In the genomic region with DNA sequence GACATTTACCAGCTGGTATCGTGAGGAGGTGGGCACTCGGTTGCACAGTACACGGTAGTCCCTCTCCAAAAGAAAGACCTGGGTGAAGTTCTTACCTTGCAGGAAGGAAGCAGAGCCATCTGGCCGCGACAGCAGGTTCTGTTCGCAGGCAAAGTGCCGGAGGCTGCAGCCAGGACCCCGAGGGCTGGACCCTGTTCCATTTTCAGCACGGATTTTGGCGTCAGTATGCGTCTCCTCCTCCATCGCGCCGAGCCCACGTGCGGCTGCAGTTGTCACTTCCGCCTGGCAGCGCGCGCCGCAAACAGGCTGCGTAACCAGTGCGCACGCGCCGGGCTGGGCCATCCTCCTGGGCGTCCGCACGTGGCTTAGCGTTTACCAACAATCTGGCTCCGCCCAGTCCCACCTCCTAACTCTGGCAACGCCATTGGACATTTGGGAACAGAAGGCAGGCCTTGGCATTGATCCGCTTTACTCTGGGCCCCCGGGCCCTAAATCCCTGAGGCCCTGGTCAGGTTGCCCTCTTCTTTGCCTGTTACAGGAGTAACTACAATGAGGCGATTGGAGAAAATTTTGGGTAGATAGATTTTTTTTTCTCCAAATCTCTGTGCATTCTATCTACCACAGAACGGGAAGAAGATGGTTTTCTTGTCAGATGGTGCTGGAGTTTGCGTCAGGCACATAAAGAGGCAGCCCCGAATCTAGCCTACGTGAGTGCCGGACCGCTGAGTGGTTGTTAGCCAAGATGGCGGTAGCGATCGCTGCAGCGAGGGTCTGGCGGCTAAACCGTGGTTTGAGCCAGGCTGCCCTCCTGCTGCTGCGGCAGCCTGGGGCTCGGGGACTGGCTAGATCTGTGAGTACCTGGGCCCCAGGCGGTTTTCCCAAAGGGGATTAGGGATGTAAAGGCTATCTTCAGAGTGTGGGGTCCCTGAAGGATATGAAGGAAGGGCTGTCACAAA, we compare ENCODE assay signal across 8 cellular contexts. TPM values are rescaled to one million over a fixed set of nuclear protein-coding genes. Genes with fewer than 3 reads are reported as not detected.
A peak's percentile ranks its signal among the peaks of the same experiment; 100 is the strongest.
DNase-seq lines count a peak whose midpoint lies in the region; ATAC-seq and TF ChIP-seq lines count a peak whose summit lies in the region.

BCKDHA (plus strand) TSS at position 733 of the 956 bp plus-strand sequence; CDS start at position 743, 10 bp downstream.
EXOSC5 (minus strand) TSS at position 274 of the 956 bp plus-strand sequence; CDS start at position 243, 31 bp downstream.

- no peaks in the 10 kb centered on the region for H3K79me2 ChIP-seq in H9 (ENCODE audit: insufficient read depth, low read length)

- peak within 1 kb of the TSS; percentile 97 for H3K9ac ChIP-seq in H9 (ENCODE audit: extremely low read depth, insufficient read length, low read length)

- no peak within 1 kb of the TSS for H4K8ac ChIP-seq in H9 (replicated peaks; ENCODE audit: insufficient read length, low read depth, low read length)

- 0 out of 2 replicates have a peak within 1 kb of the TSS, but pooled peaks have one; percentile 48 for H3K14ac ChIP-seq in H9 (ENCODE audit: insufficient read depth, low read length)

- H3K27ac Mint-ChIP-seq in H9, result peak within 1 kb of the TSS; percentile 100
- H3K27ac Mint-ChIP-seq in natural killer cell treated with Interleukin-12 subunit alpha and Interleukin-12 subunit beta and Interleukin-15 and Interleukin-18, amount 100 ng/mL, for 72 hours, result peak within 1 kb of the TSS; percentile 100

- H3K4me3 ChIP-seq in MG63, result peak within 1 kb of the TSS; percentile 98
- H3K4me3 ChIP-seq in fibroblast of pulmonary artery (replicated peaks; ENCODE audit: low read depth, low read length), result peak within 1 kb of the TSS; percentile 77

- WGBS in H9 (ENCODE audit: extremely low coverage, insufficient read length, low lambda C conversion rate), result no CpG with 5 or more reads among the region's 50 CpGs

- peak within 1 kb of the TSS; percentile 98 to 99 for H3K4me3 Mint-ChIP-seq in H9
- peak within 1 kb of the TSS; percentile 91 for H3K4me3 Mint-ChIP-seq in natural killer cell treated with Interleukin-12 subunit alpha and Interleukin-12 subunit beta and Interleukin-15 and Interleukin-18, amount 100 ng/mL, for 72 hours

- H3K9me3 Mint-ChIP-seq in H9, result no peaks in the 10 kb centered on the region; a peak in 1 of 5 replicates
- H3K9me3 Mint-ChIP-seq in natural killer cell treated with Interleukin-12 subunit alpha and Interleukin-12 subunit beta and Interleukin-15 and Interleukin-18, amount 100 ng/mL, for 72 hours, result no peaks in the 10 kb centered on the region

- peak within 1 kb of the TSS; percentile 26 for H2AFZ ChIP-seq in H9 (ENCODE audit: low read length)

- H3K4ac ChIP-seq in H9 (ENCODE audit: low read depth, low read length), result no peak within 1 kb of the TSS

- peak within 1 kb of the TSS; percentile 68 for H2BK5ac ChIP-seq in H9 (ENCODE audit: insufficient read length, low read length)

- H2BK20ac ChIP-seq in H9 (ENCODE audit: low read depth, low read length, poor library complexity, severe bottlenecking), result no peak within 1 kb of the TSS

- no peak within 1 kb of the TSS for H2AK5ac ChIP-seq in H9 (ENCODE audit: insufficient read length, low read length)

- H3K4me1 ChIP-seq in H9 (ENCODE audit: insufficient read depth, low read length), result no peaks in the 10 kb centered on the region

- no peak for TF ChIP-seq CTCF in H9 (conservative IDR thresholded peaks at IDR 0.05)
- no peak for TF ChIP-seq CTCF in fibroblast of pulmonary artery (IDR thresholded peaks at IDR 0.05; ENCODE audit: low read length, missing control alignments)

- H2BK120ac ChIP-seq in H9 (ENCODE audit: low read depth, low read length, poor library complexity, severe bottlenecking), result no peak within 1 kb of the TSS

- no peak within 1 kb of the TSS for H4K91ac ChIP-seq in H9 (ENCODE audit: insufficient read length, low read depth, low read length)

- no peaks in the 10 kb centered on the region for H4K20me1 ChIP-seq in H9 (ENCODE audit: control insufficient read depth, insufficient read depth, insufficient read length)

- peak within 1 kb of the TSS; percentile 67 for H3K18ac ChIP-seq in H9 (ENCODE audit: insufficient read length, low read depth, low read length)

- H3K9me3 ChIP-seq in H9 (ENCODE audit: control insufficient read depth, low read depth, low read length) (no peaks in the 10 kb centered on the region), MG63 (no peaks in the 10 kb centered on the region)

- peaks cover 21 to 24% of the 10 kb centered on the region in 2 experiments for H3K4me1 Mint-ChIP-seq in H9
- peaks cover 44 to 47% of the 10 kb centered on the region in 2 donors for H3K4me1 Mint-ChIP-seq in natural killer cell treated with Interleukin-12 subunit alpha and Interleukin-12 subunit beta and Interleukin-15 and Interleukin-18, amount 100 ng/mL, for 72 hours (ENCODE audit: low read depth in 2 of 2)

- H3K23ac ChIP-seq in H9 (ENCODE audit: insufficient read length, low read depth, low read length), result no peak within 1 kb of the TSS

- no peak within 1 kb of the TSS for H3T11ph ChIP-seq in H9 (ENCODE audit: low read length)

- peaks cover 4% of the 10 kb centered on the region for H3K36me3 ChIP-seq in MG63

- peak; percentile 100 for DNase-seq in ELR (ENCODE audit: low read depth)
- peak; percentile 99 for DNase-seq in H9
- peak; percentile 99 for DNase-seq in MG63
- peak; percentile 98 for DNase-seq in SHP77 treated with DMSO at 0.1 percent for 48 hours (lab: John Stamatoyannopoulos, UW)
- peak; percentile 100 for DNase-seq in activated effector memory CD4-positive, alpha-beta T cell treated with anti-CD3 and anti-CD28 coated beads, Interleukin-2, amount 50 U/mL, for 16 hours
- peak; percentile 100 for DNase-seq in fibroblast of pulmonary artery (ENCODE audit: low read depth)
- peak; percentile 99 for DNase-seq in natural killer cell treated with Interleukin-12 subunit alpha and Interleukin-12 subunit beta and Interleukin-15 and Interleukin-18, amount 100 ng/mL, for 72 hours (ENCODE audit: low spot score)
- peak; percentile 99 for DNase-seq in stimulated activated naive CD8-positive, alpha-beta T cell treated with anti-CD3 and anti-CD28 coated beads, Interleukin-15, Interleukin-2, amounts not matched to agents 100 U/mL and 50 U/mL, for 24 hours

- peaks cover 9% of the 10 kb centered on the region for H3K23me2 ChIP-seq in H9 (ENCODE audit: insufficient read length, low read depth, low read length, poor library complexity, severe bottlenecking)

- peak within 1 kb of the TSS; percentile 31 for H4K5ac ChIP-seq in H9 (ENCODE audit: insufficient read length, low read depth, low read length)

- H3K27me3 Mint-ChIP-seq in H9 (ENCODE audit: low read depth), result no peaks in the 10 kb centered on the region; the same call in 1 of the 2 replicates
- H3K27me3 Mint-ChIP-seq in natural killer cell treated with Interleukin-12 subunit alpha and Interleukin-12 subunit beta and Interleukin-15 and Interleukin-18, amount 100 ng/mL, for 72 hours, result no peaks in the 10 kb centered on the region

- no peaks in the 10 kb centered on the region for H3K27me3 ChIP-seq in H9 (ENCODE audit: insufficient read depth, low read length)
- H3K27me3 ChIP-seq in MG63, result no peaks in the 10 kb centered on the region

- no peak within 1 kb of the TSS for H2BK12ac ChIP-seq in H9 (ENCODE audit: insufficient read length, low read depth, low read length)

- ATAC-seq in natural killer cell treated with Interleukin-12 subunit alpha and Interleukin-12 subunit beta and Interleukin-15 and Interleukin-18, amount 100 ng/mL, for 72 hours, result peak; percentile 100
- ATAC-seq in stimulated activated naive CD8-positive, alpha-beta T cell treated with anti-CD3 and anti-CD28 coated beads, Interleukin-15, Interleukin-2, amounts not matched to agents 100 U/mL and 50 U/mL, for 24 hours, result peak; percentile 99

- H3K36me3 Mint-ChIP-seq in H9 (ENCODE audit: insufficient read depth in 1 of 3, low read depth in 3 of 3), result peaks cover 0 to 12% (median 0%) of the 10 kb centered on the region in 3 experiments; a peak in 4 of 7 replicates
- no peaks in the 10 kb centered on the region for H3K36me3 Mint-ChIP-seq in natural killer cell treated with Interleukin-12 subunit alpha and Interleukin-12 subunit beta and Interleukin-15 and Interleukin-18, amount 100 ng/mL, for 72 hours

- H3K56ac ChIP-seq in H9 (ENCODE audit: insufficient read length, low read depth, low read length), result no peak within 1 kb of the TSS

- H3K79me1 ChIP-seq in H9 (ENCODE audit: insufficient read depth, low read depth, low read length, poor library complexity, severe bottlenecking), result peaks cover 6% of the 10 kb centered on the region

- H2BK15ac ChIP-seq in H9 (ENCODE audit: low read depth, low read length), result no peak within 1 kb of the TSS

- H3K4me2 ChIP-seq in H9 (ENCODE audit: insufficient read depth, insufficient read length, low read length), result peak within 1 kb of the TSS; percentile 96

- H3K27ac ChIP-seq in H9 (ENCODE audit: insufficient read length, low read depth, low read length), result no peak within 1 kb of the TSS

RNA-seq across cellular contexts. Expression of gene BCKDHA, which starts in this region (rescaled TPM):
- 21.1 and 28.3 TPM in 2 replicates for total RNA-seq in H9 (2021)
- total RNA-seq in MG63 (2014; rRNA removed; shearing (Covaris generic); ENCODE audit: low replicate concordance), result 22.0 and 58.6 TPM in 2 replicates
- total RNA-seq in natural killer cell treated with Interleukin-12 subunit alpha and Interleukin-12 subunit beta and Interleukin-15 and Interleukin-18, amount 100 ng/mL, for 72 hours, result 10 to 100 TPM; 10.9 to 13.7 TPM

RNA-seq across cellular contexts. Expression of gene EXOSC5, which starts in this region (rescaled TPM):
- 58.7 and 62.1 TPM in 2 replicates for total RNA-seq in H9 (2021)
- 64.6 and 95.3 TPM in 2 replicates for total RNA-seq in MG63 (2014; rRNA removed; shearing (Covaris generic); ENCODE audit: low replicate concordance)
- total RNA-seq in natural killer cell treated with Interleukin-12 subunit alpha and Interleukin-12 subunit beta and Interleukin-15 and Interleukin-18, amount 100 ng/mL, for 72 hours, result 10 to 100 TPM; 31.5 to 56.6 TPM
